Comparison of ENCODE assay signal across 21 cellular contexts in genomic region chr3:34073961-34074360, GRCh38.
A peak's percentile ranks its signal among the peaks of the same experiment; 100 is the strongest.
DNase-seq lines count a peak whose midpoint lies in the region; ATAC-seq, FAIRE-seq and TF ChIP-seq lines count a peak whose summit lies in the region.
"Had no signal": no experiment of that assay in that cellular context is flagged by ENCODE, and none has a peak within 500 bp of the region (broad histone marks: within the 10 kb centered on the region; RNA-seq: fewer than 3 reads in every experiment).

No MANE protein-coding gene starts in this region.

- H3K9me3 ChIP-seq in OCI-LY3 (ENCODE audit: insufficient read depth, low read length) (no peaks in the 10 kb centered on the region), HepG2 (ENCODE audit: low read length) (no peaks in the 10 kb centered on the region)

- TF ChIP-seq POLR2A in HepG2 (IDR thresholded peaks at IDR 0.05; ENCODE audit: insufficient read depth in 1 of 2, low read depth in 2 of 2, low read length in 2 of 2) = no peak

- H3K36me3 ChIP-seq in OCI-LY3 (replicated peaks; ENCODE audit: low read depth, low read length) = no peaks in the 10 kb centered on the region
- H3K36me3 ChIP-seq in HepG2 (replicated peaks in 1 of 2; ENCODE audit: control insufficient read depth in 1 of 2, insufficient read depth in 2 of 2, low read length in 2 of 2) = no peaks in the 10 kb centered on the region

- POLR2A ChIA-PET in HepG2 (lab: Yijun Ruan, JAX) = no interaction called here

- peaks cover 63% of the 10 kb centered on the region for H3K4me1 ChIP-seq in OCI-LY3 (ENCODE audit: low read length)
- no peaks in the 10 kb centered on the region for H3K4me1 ChIP-seq in HepG2 (ENCODE audit: insufficient read depth, low read length)

- in situ Hi-C loops in HepG2 (cut with HindIII; ENCODE audit: extremely low pct_ligation_motif_present, low pct_unique_long_range_greater_than_20kb) = no loop called here

- ATAC-seq in GM21367 (IDR thresholded peaks at IDR 0.05; ENCODE audit: unreplicated experiment) (peak; percentile 42), HG02981 (IDR thresholded peaks at IDR 0.05; ENCODE audit: unreplicated experiment) (peak; percentile 39), HG02852 (IDR thresholded peaks at IDR 0.05; ENCODE audit: unreplicated experiment) (no peak), HG02885 (IDR thresholded peaks at IDR 0.05; ENCODE audit: poor library complexity, unreplicated experiment) (no peak), HepG2 (no peak)
- ATAC-seq: left cardiac atrium; PC-3; stimulated activated naive CD8-positive, alpha-beta T cell treated with anti-CD3 and anti-CD28 coated beads, Interleukin-15, amount 100 ng/mL, for 72 hours had no signal

- H3K27ac ChIP-seq in OCI-LY3 (ENCODE audit: low read length) (no peak overlapping the region), HepG2 (ENCODE audit: extremely low read length, insufficient read depth, low read length) (no peak overlapping the region)

- TF ChIP-seq EP300 in HepG2 (IDR thresholded peaks at IDR 0.05; ENCODE audit: low read depth in 2 of 2, low read length in 2 of 2) (no peak), HepG2 (CRISPR knock-in tag; IDR thresholded peaks at IDR 0.05; ENCODE audit: borderline replicate concordance) (no peak)

- no peak for TF ChIP-seq RAD21 in HepG2 (CRISPR knock-in tag; IDR thresholded peaks at IDR 0.05)

- BruUV-seq in HepG2 (replicated peaks; lab: Mats Ljungman, UMichigan) = no TSS peak

- TF ChIP-seq CTCF in GM12865 (IDR thresholded peaks at IDR 0.05; ENCODE audit: insufficient read depth, low read depth, low read length, missing control alignments) = no peak
- TF ChIP-seq CTCF in OCI-LY3 (IDR thresholded peaks at IDR 0.05; ENCODE audit: low read depth, low read length) = no peak
- TF ChIP-seq CTCF in HepG2 (CRISPR knock-in tag; IDR thresholded peaks at IDR 0.05) = no peak

- H3K27me3 ChIP-seq in OCI-LY3 (ENCODE audit: low read depth, low read length) (peaks cover 51% of the 10 kb centered on the region), HepG2 (ENCODE audit: control insufficient read depth in 1 of 2, insufficient read depth in 2 of 2, low read length in 2 of 2) (peaks cover 0 to 8% of the 10 kb centered on the region in 2 experiments; a peak in 1 of 5 replicates)

- intact Hi-C loops in HepG2 (cut with micrococcal nuclease; ENCODE audit: unreplicated experiment) = no loop called here

- H3K79me2 ChIP-seq in OCI-LY3 (ENCODE audit: low read length) (no peaks in the 10 kb centered on the region), HepG2 (ENCODE audit: insufficient read depth, low read length) (no peaks in the 10 kb centered on the region)

- no peak for FAIRE-seq in HepG2 (lab: Jason Lieb, UNC)
- FAIRE-seq: astrocyte, endometrium had no signal

- H3K9ac ChIP-seq in OCI-LY3 (ENCODE audit: low read length) = no peak overlapping the region
- no peak overlapping the region for H3K9ac ChIP-seq in HepG2 (ENCODE audit: insufficient read depth, low read depth, low read length)

- DNase-seq in GM12865 (ENCODE audit: low read depth) (peak; percentile 38), AML-193 (lab: John Stamatoyannopoulos, UW) (no peak), HepG2 (ENCODE audit: low spot score) (no peak)
- DNase-seq: ACHN; activated CD4-positive, alpha-beta T cell treated with anti-CD3 and anti-CD28 coated beads for 4 hours; activated CD8-positive, alpha-beta memory T cell treated with anti-CD3 and anti-CD28 coated beads, Interleukin-2, amount 50 U/mL, for 4 hours; CD8-positive, alpha-beta memory T cell; DMS79 treated with DMSO at 0.1 percent for 48 hours; KG1; left cardiac atrium; NCI-H1417 treated with DMSO at 0.1 percent for 48 hours; NCI-H446; PC-3; stimulated activated naive CD8-positive, alpha-beta T cell treated with anti-CD3 and anti-CD28 coated beads, Interleukin-15, amount 100 ng/mL, for 72 hours had no signal

- no peak overlapping the region for H3K4me3 ChIP-seq in GM12865 (ENCODE audit: low read depth, low read length)
- no peak overlapping the region for H3K4me3 ChIP-seq in OCI-LY3 (ENCODE audit: low read length)
- H3K4me3 ChIP-seq in HepG2 (replicated peaks in 1 of 3; ENCODE audit: insufficient read depth in 1 of 3, low read depth in 2 of 3, low read length in 3 of 3) = no peak overlapping the region

- CTCF ChIA-PET in HepG2 (lab: Yijun Ruan, JAX; ENCODE audit: low intra/inter-chr PET ratio, low total read pairs) = no interaction called here

- WGBS in HepG2 (ENCODE audit: low lambda C conversion rate) = 43% methylated on average over 1 of the region's 1 CpG

- H3K4me2 ChIP-seq in OCI-LY3 (ENCODE audit: low read length) (peak overlapping the region; percentile 3; the same call in 1 of the 2 replicates), HepG2 (ENCODE audit: low read depth, low read length) (no peak overlapping the region)

- no peak overlapping the region for H2AFZ ChIP-seq in OCI-LY3 (ENCODE audit: low read depth, low read length)
- H2AFZ ChIP-seq in HepG2 (ENCODE audit: low read length) = no peak overlapping the region

- H4K20me1 ChIP-seq in OCI-LY3 (ENCODE audit: insufficient read depth, low read length) (no peaks in the 10 kb centered on the region), HepG2 (ENCODE audit: insufficient read depth, low read length) (no peaks in the 10 kb centered on the region)

TF ChIP-seq in HepG2, 621 proteins besides CTCF, POLR2A, EP300 and RAD21:
- TF ChIP-seq, protein P1, sequence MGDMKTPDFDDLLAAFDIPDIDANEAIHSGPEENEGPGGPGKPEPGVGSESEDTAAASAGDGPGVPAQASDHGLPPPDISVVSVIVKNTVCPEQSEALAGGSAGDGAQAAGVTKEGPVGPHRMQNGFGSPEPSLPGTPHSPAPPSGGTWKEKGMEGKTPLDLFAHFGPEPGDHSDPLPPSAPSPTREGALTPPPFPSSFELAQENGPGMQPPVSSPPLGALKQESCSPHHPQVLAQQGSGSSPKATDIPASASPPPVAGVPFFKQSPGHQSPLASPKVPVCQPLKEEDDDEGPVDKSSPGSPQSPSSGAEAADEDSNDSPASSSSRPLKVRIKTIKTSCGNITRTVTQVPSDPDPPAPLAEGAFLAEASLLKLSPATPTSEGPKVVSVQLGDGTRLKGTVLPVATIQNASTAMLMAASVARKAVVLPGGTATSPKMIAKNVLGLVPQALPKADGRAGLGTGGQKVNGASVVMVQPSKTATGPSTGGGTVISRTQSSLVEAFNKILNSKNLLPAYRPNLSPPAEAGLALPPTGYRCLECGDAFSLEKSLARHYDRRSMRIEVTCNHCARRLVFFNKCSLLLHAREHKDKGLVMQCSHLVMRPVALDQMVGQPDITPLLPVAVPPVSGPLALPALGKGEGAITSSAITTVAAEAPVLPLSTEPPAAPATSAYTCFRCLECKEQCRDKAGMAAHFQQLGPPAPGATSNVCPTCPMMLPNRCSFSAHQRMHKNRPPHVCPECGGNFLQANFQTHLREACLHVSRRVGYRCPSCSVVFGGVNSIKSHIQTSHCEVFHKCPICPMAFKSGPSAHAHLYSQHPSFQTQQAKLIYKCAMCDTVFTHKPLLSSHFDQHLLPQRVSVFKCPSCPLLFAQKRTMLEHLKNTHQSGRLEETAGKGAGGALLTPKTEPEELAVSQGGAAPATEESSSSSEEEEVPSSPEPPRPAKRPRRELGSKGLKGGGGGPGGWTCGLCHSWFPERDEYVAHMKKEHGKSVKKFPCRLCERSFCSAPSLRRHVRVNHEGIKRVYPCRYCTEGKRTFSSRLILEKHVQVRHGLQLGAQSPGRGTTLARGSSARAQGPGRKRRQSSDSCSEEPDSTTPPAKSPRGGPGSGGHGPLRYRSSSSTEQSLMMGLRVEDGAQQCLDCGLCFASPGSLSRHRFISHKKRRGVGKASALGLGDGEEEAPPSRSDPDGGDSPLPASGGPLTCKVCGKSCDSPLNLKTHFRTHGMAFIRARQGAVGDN (CRISPR knock-in tag; IDR thresholded peaks at IDR 0.05) = no peak
- TF ChIP-seq ZKSCAN1 (IDR thresholded peaks at IDR 0.05; ENCODE audit: low read length) = no peak

Comparison
In these comparisons a context has a peak if more than half of its experiments do, and no peak if none do; other contexts are left out.
1. ATAC-seq: peak in GM21367 (single experiment) and HG02981 (single experiment); none in HG02852 (single experiment), HG02885 (single experiment) and HepG2 (single experiment).